15 cellular contexts compared by ENCODE assay signal in genomic region chr5:73265641-73266040, GRCh38.
"Had no signal": no experiment of that assay in that cellular context is flagged by ENCODE, and none has a peak within 500 bp of the region (broad histone marks: within the 10 kb centered on the region; RNA-seq: fewer than 3 reads in every experiment).

No MANE protein-coding gene starts in this region.

- H3K36me3 Mint-ChIP-seq: memory B cell, natural killer cell, WTC11 had no signal

- H3K4me1 Mint-ChIP-seq: activated CD4-positive, alpha-beta memory T cell treated with anti-CD3 and anti-CD28 coated beads, Interleukin-2, amount 10 ng/mL, durations not matched to agents 7 days and 5 days; natural killer cell had no signal

- DNase-seq: activated CD4-positive, alpha-beta memory T cell treated with anti-CD3 and anti-CD28 coated beads, Interleukin-2, amount 10 ng/mL, durations not matched to agents 7 days and 5 days; activated CD4-positive, alpha-beta T cell treated with anti-CD3 and anti-CD28 coated beads for 4 hours; activated naive CD4-positive, alpha-beta T cell treated with anti-CD3 and anti-CD28 coated beads, Interleukin-2, amount 50 U/mL, for 16 hours; activated T-cell treated with anti-CD3 and anti-CD28 coated beads, Interleukin-2, amount 50 U/mL, for 24 hours; adrenal gland; kidney glomerular epithelial cell; left ventricle myocardium superior; natural killer cell; stimulated activated CD4-positive, alpha-beta T cell treated with anti-CD3 and anti-CD28 coated beads, Interleukin-15, amount 100 ng/mL, for 24 hours; stimulated activated CD4-positive, alpha-beta T cell treated with anti-CD3 and anti-CD28 coated beads, Interleukin-4, amount 100 ng/mL, for 24 hours; stimulated activated naive CD4-positive, alpha-beta T cell; tibial artery had no signal

- H3K9me3 Mint-ChIP-seq: activated CD4-positive, alpha-beta memory T cell treated with anti-CD3 and anti-CD28 coated beads, Interleukin-2, amount 10 ng/mL, durations not matched to agents 7 days and 5 days; activated T-cell treated with anti-CD3 and anti-CD28 coated beads, Interleukin-2, amount 50 U/mL, for 24 hours; natural killer cell; T-helper 1 cell treated with Interleukin-12 subunit alpha and Interleukin-12 subunit beta and Interleukin-4 antibody, amounts not matched to agents 30 μg/mL and 1 μg/mL, for 36 hours; WTC11 had no signal

- H3K27ac Mint-ChIP-seq: activated CD4-positive, alpha-beta memory T cell treated with anti-CD3 and anti-CD28 coated beads, Interleukin-2, amount 10 ng/mL, durations not matched to agents 7 days and 5 days; activated T-cell treated with anti-CD3 and anti-CD28 coated beads, Interleukin-2, amount 50 U/mL, for 24 hours; memory B cell; natural killer cell; T-helper 1 cell treated with Interleukin-12 subunit alpha and Interleukin-12 subunit beta and Interleukin-4 antibody, amounts not matched to agents 30 μg/mL and 1 μg/mL, for 36 hours; WTC11 had no signal

- H3K4me3 Mint-ChIP-seq: activated CD4-positive, alpha-beta memory T cell treated with anti-CD3 and anti-CD28 coated beads, Interleukin-2, amount 10 ng/mL, durations not matched to agents 7 days and 5 days; activated T-cell treated with anti-CD3 and anti-CD28 coated beads, Interleukin-2, amount 50 U/mL, for 24 hours; memory B cell; natural killer cell; T-helper 1 cell treated with Interleukin-12 subunit alpha and Interleukin-12 subunit beta and Interleukin-4 antibody, amounts not matched to agents 30 μg/mL and 1 μg/mL, for 36 hours; WTC11 had no signal
